Comparison of ENCODE assay signal across 9 cellular contexts in the genomic region with DNA sequence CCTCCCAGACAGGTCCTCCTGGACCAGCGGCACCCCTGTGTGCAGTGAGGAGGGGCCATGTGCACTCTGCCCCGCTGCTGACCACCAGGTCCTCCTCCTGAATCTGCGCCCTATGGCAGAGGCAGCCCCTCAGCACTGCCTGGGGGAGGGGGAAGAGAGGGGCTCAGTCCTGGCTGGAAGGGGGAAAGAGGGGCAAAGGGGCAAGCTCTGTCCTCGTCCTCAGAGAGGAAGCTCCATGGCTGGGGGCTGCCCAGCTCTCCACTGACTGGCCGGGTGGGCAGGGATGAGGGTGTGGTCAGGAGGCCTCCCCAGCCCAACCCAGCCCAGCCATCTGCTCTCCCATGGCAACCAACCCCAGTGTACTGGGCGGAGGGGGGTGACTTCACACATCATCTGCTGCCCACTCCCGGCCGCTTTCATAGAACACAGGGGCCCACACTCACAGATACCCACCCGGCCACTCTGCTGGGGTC. TPM values are rescaled to one million over a fixed set of nuclear protein-coding genes. Genes with fewer than 3 reads are reported as not detected.
DNase-seq lines count a peak whose midpoint lies in the region; ATAC-seq, FAIRE-seq and TF ChIP-seq lines count a peak whose summit lies in the region.
"Had no signal": no experiment of that assay in that cellular context is flagged by ENCODE, and none has a peak within 500 bp of the region (broad histone marks: within the 10 kb centered on the region; RNA-seq: fewer than 3 reads in every experiment).

No MANE protein-coding gene starts in this region.

- H3K27me3 Mint-ChIP-seq in brain, result no peaks in the 10 kb centered on the region

- TF ChIP-seq CTCF in HFF-Myc (IDR thresholded peaks at IDR 0.05; ENCODE audit: low read depth, low read length, missing control alignments), result no peak
- TF ChIP-seq CTCF in brain (conservative IDR thresholded peaks at IDR 0.05), result no peak
- TF ChIP-seq CTCF in keratinocyte (optimal IDR thresholded peaks at IDR 0.05 in 1 of 3, IDR thresholded peaks at IDR 0.05 in 1 of 3, conservative IDR thresholded peaks at IDR 0.05 in 1 of 3; ENCODE audit: extremely low read depth in 1 of 3, insufficient read depth in 2 of 3, low read length in 3 of 3), result no peak

- peaks cover 60% of the 10 kb centered on the region for H3K4me1 ChIP-seq in keratinocyte (ENCODE audit: control insufficient read depth, extremely low read depth, insufficient read depth, low read length)
- H3K4me1 ChIP-seq in stomach smooth muscle (ENCODE audit: control insufficient read depth, insufficient read depth, low read length), result peaks cover 83% of the 10 kb centered on the region

- H3K27ac Mint-ChIP-seq in brain, result peak overlapping the region; percentile 80 to 94 (median 90)

- no peak for DNase-seq in HFF-Myc (ENCODE audit: extremely low read depth, low read depth)
- no peak for DNase-seq in keratinocyte (ENCODE audit: low read depth, low spot score)
- no peak for DNase-seq in kidney tubule cell (ENCODE audit: low spot score)
- DNase-seq in midbrain (lab: John Stamatoyannopoulos, UW), result no peak
- DNase-seq: kidney glomerular epithelial cell had no signal

- dilution Hi-C loops in keratinocyte (cut with MboI; ENCODE audit: extremely low pct_ligation_motif_present, low sequenced_read_pairs), result no loop called here

- no peaks in the 10 kb centered on the region for H3K9me3 ChIP-seq in keratinocyte (ENCODE audit: control insufficient read depth, low read depth, low read length)
- no peaks in the 10 kb centered on the region for H3K9me3 ChIP-seq in stomach smooth muscle (ENCODE audit: control insufficient read depth in 2 of 2, low read length in 2 of 2)

- H3K79me2 ChIP-seq in keratinocyte (ENCODE audit: control insufficient read depth, insufficient read depth, low read length), result peaks cover 93% of the 10 kb centered on the region

- no peak for FAIRE-seq in keratinocyte (lab: Jason Lieb, UNC)

- no peaks in the 10 kb centered on the region for H3K9me3 Mint-ChIP-seq in brain

- peaks cover 11% of the 10 kb centered on the region for H3K9me1 ChIP-seq in keratinocyte (ENCODE audit: control insufficient read depth, extremely low read depth, insufficient read depth, low read length)

- H3K27me3 ChIP-seq in keratinocyte (ENCODE audit: control insufficient read depth, extremely low read depth, insufficient read depth, low read length), result no peaks in the 10 kb centered on the region
- no peaks in the 10 kb centered on the region for H3K27me3 ChIP-seq in stomach smooth muscle (ENCODE audit: control insufficient read depth in 1 of 2, insufficient read depth in 2 of 2, low read length in 2 of 2)

- H3K4me3 ChIP-seq in HFF-Myc (replicated peaks; ENCODE audit: low read depth, low read length), result 0 out of 2 replicates have a peak overlapping the region, but pooled peaks have one; percentile 6
- H3K4me3 ChIP-seq in keratinocyte (ENCODE audit: control insufficient read depth in 2 of 3, extremely low read depth in 1 of 3, insufficient read depth in 2 of 3, low read depth in 1 of 3, low read length in 3 of 3), result no peak overlapping the region
- H3K4me3 ChIP-seq in stomach smooth muscle (ENCODE audit: low read length in 2 of 2), result peak overlapping the region in 1 of 2 donors; percentile 22

- H3K27ac ChIP-seq in keratinocyte (ENCODE audit: control insufficient read depth, insufficient read depth, low read length), result no peak overlapping the region
- peak overlapping the region; percentile 31 for H3K27ac ChIP-seq in stomach smooth muscle (ENCODE audit: low read length)

- TF ChIP-seq POLR2A in GM18505 (IDR thresholded peaks at IDR 0.05; ENCODE audit: borderline replicate concordance, extremely low read depth, insufficient read depth, insufficient read length), result no peak

- H4K20me1 ChIP-seq in keratinocyte (ENCODE audit: control insufficient read depth, extremely low read depth, insufficient read depth, low read length), result peaks cover 29% of the 10 kb centered on the region

- ATAC-seq in HG02623 (IDR thresholded peaks at IDR 0.05; ENCODE audit: unreplicated experiment), result no peak
- no peak for ATAC-seq in GM18505 (IDR thresholded peaks at IDR 0.05; ENCODE audit: unreplicated experiment)

- no peaks in the 10 kb centered on the region for H3K36me3 Mint-ChIP-seq in brain

- H2AFZ ChIP-seq in keratinocyte (ENCODE audit: control insufficient read depth, low read length), result no peak overlapping the region

- no peak overlapping the region for H3K9ac ChIP-seq in keratinocyte (ENCODE audit: control insufficient read depth, extremely low read depth, insufficient read depth, low read length)
- peak overlapping the region in 1 of 2 donors; percentile 31 for H3K9ac ChIP-seq in stomach smooth muscle (ENCODE audit: low read length in 2 of 2)

- peak overlapping the region; percentile 16 for H3K4me2 ChIP-seq in keratinocyte (ENCODE audit: control insufficient read depth, extremely low read depth, insufficient read depth, low read depth, low read length)

- H3K4me3 Mint-ChIP-seq in brain, result peak overlapping the region; percentile 22 to 66 (median 57)

- H3K36me3 ChIP-seq in keratinocyte (ENCODE audit: control insufficient read depth in 2 of 2, extremely low read depth in 1 of 2, insufficient read depth in 2 of 2, low read length in 2 of 2) (peaks cover 1 to 11% of the 10 kb centered on the region in 2 experiments), stomach smooth muscle (ENCODE audit: control insufficient read depth in 2 of 2, insufficient read depth in 2 of 2, low read length in 2 of 2) (no peaks in the 10 kb centered on the region)

- H3K4me1 Mint-ChIP-seq in brain, result peaks cover 87% of the 10 kb centered on the region

RNA-seq across cellular contexts. Expression of a gene that starts 5.5 kb away (rescaled TPM):
- polyA plus RNA-seq in brain (ENCODE audit: insufficient read depth, low read depth, low replicate concordance), result 76.8 TPM
- polyA plus RNA-seq in keratinocyte, result 17.8 to 31.2 TPM (median 23.0 TPM) in 3 replicates
- 5.9 TPM for polyA plus RNA-seq in keratinocyte (2011; ENCODE audit: low read depth)
- polyA plus RNA-seq in keratinocyte (2011; cell fraction: cytosol; rRNA removed), result 17.0 and 40.3 TPM in 2 replicates
- 69.0 and 79.0 TPM in 2 replicates for polyA plus RNA-seq in keratinocyte (2011; cell fraction: nucleus; rRNA removed)
- 19.6 and 63.8 TPM in 2 replicates for polyA plus RNA-seq in keratinocyte (2012; ENCODE audit: low replicate concordance)
- 11.9 to 55.2 TPM (median 18.5 TPM) in 3 replicates for polyA minus RNA-seq in keratinocyte
- polyA minus RNA-seq in keratinocyte (2011; cell fraction: cytosol; rRNA and poly(A)+ RNA removed), result 51.2 TPM
- 45.5 TPM in 2 replicates for polyA minus RNA-seq in keratinocyte (2011; cell fraction: nucleus; rRNA and poly(A)+ RNA removed)

RNA-seq across cellular contexts. Expression of a gene that starts 38.1 kb away (rescaled TPM):
- polyA plus RNA-seq in brain (ENCODE audit: insufficient read depth, low read depth, low replicate concordance) (not detected), keratinocyte (not detected in 3 replicates)
- polyA plus RNA-seq in keratinocyte (2011; ENCODE audit: low read depth), result not detected
- not detected in 2 replicates for polyA plus RNA-seq in keratinocyte (2011; cell fraction: cytosol; rRNA removed)
- polyA plus RNA-seq in keratinocyte (2011; cell fraction: nucleus; rRNA removed), result not detected in 2 replicates
- 0.21 TPM in 1 of 2 replicates, not detected in the other for polyA plus RNA-seq in keratinocyte (2012; ENCODE audit: low replicate concordance)
- polyA minus RNA-seq in keratinocyte, result not detected in 3 replicates
- not detected for polyA minus RNA-seq in keratinocyte (2011; cell fraction: cytosol; rRNA and poly(A)+ RNA removed)
- polyA minus RNA-seq in keratinocyte (2011; cell fraction: nucleus; rRNA and poly(A)+ RNA removed), result not detected in 2 replicates

RNA-seq across cellular contexts. Expression of a gene that starts 49.9 kb away (rescaled TPM):
- polyA plus RNA-seq in brain (ENCODE audit: insufficient read depth, low read depth, low replicate concordance), result not detected
- polyA plus RNA-seq in keratinocyte, result not detected in 3 replicates
- not detected for polyA plus RNA-seq in keratinocyte (2011; ENCODE audit: low read depth)
- polyA plus RNA-seq in keratinocyte (2011; cell fraction: cytosol; rRNA removed), result not detected in 2 replicates
- polyA plus RNA-seq in keratinocyte (2011; cell fraction: nucleus; rRNA removed), result not detected in 2 replicates
- polyA plus RNA-seq in keratinocyte (2012; ENCODE audit: low replicate concordance), result not detected in 2 replicates
- polyA minus RNA-seq in keratinocyte, result not detected in 3 replicates
- polyA minus RNA-seq in keratinocyte (2011; cell fraction: cytosol; rRNA and poly(A)+ RNA removed), result not detected
- polyA minus RNA-seq in keratinocyte (2011; cell fraction: nucleus; rRNA and poly(A)+ RNA removed), result not detected in 2 replicates
